Comparison of ENCODE assay signal across 9 cellular contexts in genomic region chr14:85528080-85528881, GRCh38. TPM values are rescaled to one million over a fixed set of nuclear protein-coding genes. Genes with fewer than 3 reads are reported as not detected.
A peak's percentile ranks its signal among the peaks of the same experiment; 100 is the strongest.
DNase-seq lines count a peak whose midpoint lies in the region; ATAC-seq, FAIRE-seq and TF ChIP-seq lines count a peak whose summit lies in the region.
"Had no signal": no experiment of that assay in that cellular context is flagged by ENCODE, and none has a peak within 500 bp of the region (broad histone marks: within the 10 kb centered on the region; RNA-seq: fewer than 3 reads in every experiment).

No MANE protein-coding gene starts in this region.

- H3K27me3 ChIP-seq in neural cell (ENCODE audit: insufficient read depth, low read depth, low read length), result peaks cover 41% of the 10 kb centered on the region
- H3K27me3 ChIP-seq in Peyer's patch, result peaks cover 0 to 24% of the 10 kb centered on the region in 2 donors

- peak overlapping the region; percentile 64 for H3K9ac ChIP-seq in neural cell (ENCODE audit: low read length)

- H3K4me3 ChIP-seq in fibroblast of pulmonary artery (replicated peaks; ENCODE audit: low read depth, low read length) (peak overlapping the region; percentile 83), neural cell (ENCODE audit: low read length) (peak overlapping the region; percentile 85), Peyer's patch (peak overlapping the region in 2 of 4 donors; percentile 23 to 57)

- TF ChIP-seq POLR2A in Peyer's patch (IDR thresholded peaks at IDR 0.05), result no peak

- H3K4me2 ChIP-seq in neural cell (ENCODE audit: low read length), result peak overlapping the region; percentile 81

- H4K20me1 ChIP-seq in neural cell (ENCODE audit: insufficient read depth), result no peaks in the 10 kb centered on the region

- no peak overlapping the region for H2AFZ ChIP-seq in neural cell (ENCODE audit: low read depth, low read length)

- no peaks in the 10 kb centered on the region for H3K79me2 ChIP-seq in neural cell (replicated peaks; ENCODE audit: insufficient read depth, low read length)

- H3K36me3 ChIP-seq in neural cell (ENCODE audit: insufficient read depth, low read length), result no peaks in the 10 kb centered on the region
- H3K36me3 ChIP-seq in Peyer's patch, result no peaks in the 10 kb centered on the region

- H3K9me3 ChIP-seq in neural cell (ENCODE audit: low read length) (no peaks in the 10 kb centered on the region), Peyer's patch (no peaks in the 10 kb centered on the region)

- no peak for FAIRE-seq in RCC 7860 (lab: Jason Lieb, UNC)

- TF ChIP-seq CTCF in fibroblast of pulmonary artery (IDR thresholded peaks at IDR 0.05; ENCODE audit: low read length, missing control alignments) (peak; percentile 71), neural cell (IDR thresholded peaks at IDR 0.05; ENCODE audit: poor library complexity, severe bottlenecking) (peak; percentile 91), Peyer's patch (IDR thresholded peaks at IDR 0.05) (peak in 3 of 6 experiments; percentile 3 to 48 (median 33))

- TF ChIP-seq EP300 in neural cell (conservative IDR thresholded peaks at IDR 0.05; ENCODE audit: poor library complexity, severe bottlenecking), result no peak

- H3F3A ChIP-seq in neural cell (ENCODE audit: insufficient read depth, low read length, poor library complexity, severe bottlenecking), result peaks cover 6% of the 10 kb centered on the region

- H3K4me1 ChIP-seq in Peyer's patch, result peaks cover 0 to 39% (median 0%) of the 10 kb centered on the region in 4 donors

- TF ChIP-seq RAD21 in neural cell (conservative IDR thresholded peaks at IDR 0.05), result peak; percentile 97

- H3K27ac ChIP-seq in neural cell (ENCODE audit: low read length) (no peak overlapping the region), Peyer's patch (peak overlapping the region in 1 of 4 donors; percentile 42)

- no peaks in the 10 kb centered on the region for H3K9me2 ChIP-seq in neural cell (ENCODE audit: insufficient read depth, low read length)

- DNase-seq in H4 (ENCODE audit: low spot score) (peak; percentile 87), RCC 7860 (ENCODE audit: low spot score) (peak; percentile 24), fibroblast of pulmonary artery (ENCODE audit: low read depth) (peak; percentile 95), NCI-H187 treated with DMSO at 0.1 percent for 48 hours (lab: John Stamatoyannopoulos, UW) (no peak), Peyer's patch (no peak)

- ATAC-seq in GM19351 (IDR thresholded peaks at IDR 0.05; ENCODE audit: unreplicated experiment) (no peak), GM21423 (IDR thresholded peaks at IDR 0.05; ENCODE audit: unreplicated experiment) (no peak)

TF ChIP-seq in neural cell, 6 proteins besides CTCF, POLR2A, EP300 and RAD21:
- TF ChIP-seq POLR2AphosphoS5 (IDR thresholded peaks at IDR 0.05), result no peak
- TF ChIP-seq MXI1 (conservative IDR thresholded peaks at IDR 0.05; ENCODE audit: poor library complexity, severe bottlenecking), result no peak
- TF ChIP-seq EZH2 (IDR thresholded peaks at IDR 0.05; ENCODE audit: borderline replicate concordance, insufficient read depth, low read length, poor library complexity, severe bottlenecking), result no peak
- TF ChIP-seq SMC3 (conservative IDR thresholded peaks at IDR 0.05; ENCODE audit: poor library complexity), result peak; percentile 89
- TF ChIP-seq TAF1 (IDR thresholded peaks at IDR 0.05; ENCODE audit: low read depth), result no peak
- TF ChIP-seq, protein P1, sequence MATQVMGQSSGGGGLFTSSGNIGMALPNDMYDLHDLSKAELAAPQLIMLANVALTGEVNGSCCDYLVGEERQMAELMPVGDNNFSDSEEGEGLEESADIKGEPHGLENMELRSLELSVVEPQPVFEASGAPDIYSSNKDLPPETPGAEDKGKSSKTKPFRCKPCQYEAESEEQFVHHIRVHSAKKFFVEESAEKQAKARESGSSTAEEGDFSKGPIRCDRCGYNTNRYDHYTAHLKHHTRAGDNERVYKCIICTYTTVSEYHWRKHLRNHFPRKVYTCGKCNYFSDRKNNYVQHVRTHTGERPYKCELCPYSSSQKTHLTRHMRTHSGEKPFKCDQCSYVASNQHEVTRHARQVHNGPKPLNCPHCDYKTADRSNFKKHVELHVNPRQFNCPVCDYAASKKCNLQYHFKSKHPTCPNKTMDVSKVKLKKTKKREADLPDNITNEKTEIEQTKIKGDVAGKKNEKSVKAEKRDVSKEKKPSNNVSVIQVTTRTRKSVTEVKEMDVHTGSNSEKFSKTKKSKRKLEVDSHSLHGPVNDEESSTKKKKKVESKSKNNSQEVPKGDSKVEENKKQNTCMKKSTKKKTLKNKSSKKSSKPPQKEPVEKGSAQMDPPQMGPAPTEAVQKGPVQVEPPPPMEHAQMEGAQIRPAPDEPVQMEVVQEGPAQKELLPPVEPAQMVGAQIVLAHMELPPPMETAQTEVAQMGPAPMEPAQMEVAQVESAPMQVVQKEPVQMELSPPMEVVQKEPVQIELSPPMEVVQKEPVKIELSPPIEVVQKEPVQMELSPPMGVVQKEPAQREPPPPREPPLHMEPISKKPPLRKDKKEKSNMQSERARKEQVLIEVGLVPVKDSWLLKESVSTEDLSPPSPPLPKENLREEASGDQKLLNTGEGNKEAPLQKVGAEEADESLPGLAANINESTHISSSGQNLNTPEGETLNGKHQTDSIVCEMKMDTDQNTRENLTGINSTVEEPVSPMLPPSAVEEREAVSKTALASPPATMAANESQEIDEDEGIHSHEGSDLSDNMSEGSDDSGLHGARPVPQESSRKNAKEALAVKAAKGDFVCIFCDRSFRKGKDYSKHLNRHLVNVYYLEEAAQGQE (IDR thresholded peaks at IDR 0.05; ENCODE audit: borderline replicate concordance), result peak; percentile 64

RNA-seq across cellular contexts. Expression of gene FLRT2, which starts 1.7 kb away (rescaled TPM):
- 9.8 and 13.7 TPM in 2 replicates for total RNA-seq in H4 (2014; rRNA removed; shearing (Covaris generic))
- 3.9 and 5.1 TPM in 2 replicates for polyA plus RNA-seq in neural cell
- polyA minus RNA-seq in neural cell, result 19.0 and 27.2 TPM in 2 replicates
- total RNA-seq in Peyer's patch, result 1 to 10 TPM; 1.1 to 4.8 (median 2.2) TPM
- polyA plus RNA-seq: IgD-negative memory B cell had no signal

Comparison
In these comparisons a context has a peak if more than half of its experiments do, and no peak if none do; other contexts are left out.
1. DNase-seq: peak in H4 (single experiment), RCC 7860 (single experiment) and fibroblast of pulmonary artery (single experiment); none in NCI-H187 treated with DMSO at 0.1 percent for 48 hours (single experiment) and Peyer's patch (0 of 3).